In genomic region chr6:37516076-37516919, GRCh38 we compare ENCODE assay signal across 8 cellular contexts. TPM values are rescaled to one million over a fixed set of nuclear protein-coding genes. Genes with fewer than 3 reads are reported as not detected.
DNase-seq lines count a peak whose midpoint lies in the region; ATAC-seq, FAIRE-seq and TF ChIP-seq lines count a peak whose summit lies in the region.

No MANE protein-coding gene starts in this region.

- no peaks in the 10 kb centered on the region for H3F3A ChIP-seq in GM23248 (ENCODE audit: insufficient read depth)

- no peaks in the 10 kb centered on the region for H4K20me1 ChIP-seq in GM23248 (ENCODE audit: insufficient read depth)

- 68 to 72% methylated on average over 18 of the region's 18 CpGs for WGBS in GM23248 (ENCODE audit: low coverage in 1 of 2, low lambda C conversion rate in 2 of 2, missing lambda C conversion rate in 2 of 2), 2 experiments

- TF ChIP-seq CTCF in Peyer's patch (IDR thresholded peaks at IDR 0.05) = peak in 1 of 6 experiments; percentile 9

- no peak overlapping the region for H3K4me2 ChIP-seq in GM23248 (ENCODE audit: unreplicated experiment)

- TF ChIP-seq POLR2A in Peyer's patch (IDR thresholded peaks at IDR 0.05) = peak; percentile 14 to 62

- H3K9ac ChIP-seq in GM23248 = no peak overlapping the region

- H3K36me3 ChIP-seq in Peyer's patch = no peaks in the 10 kb centered on the region
- no peaks in the 10 kb centered on the region for H3K36me3 ChIP-seq in GM23248 (ENCODE audit: low read depth)

- no peak for FAIRE-seq in frontal cortex (lab: Jason Lieb, UNC)

- ATAC-seq in GM18909 (IDR thresholded peaks at IDR 0.05; ENCODE audit: poor library complexity, unreplicated experiment) (peak; percentile 70), HG03442 (IDR thresholded peaks at IDR 0.05; ENCODE audit: unreplicated experiment) (peak; percentile 64)

- H3K9me2 ChIP-seq in GM23248 (ENCODE audit: insufficient read depth) = no peaks in the 10 kb centered on the region

- peak overlapping the region; percentile 63 to 84 (median 71) for H3K27ac ChIP-seq in Peyer's patch
- no peak overlapping the region for H3K27ac ChIP-seq in GM23248

- in situ Hi-C loops in GM23248 (cut with MboI) = no loop called here

- DNase-seq in Peyer's patch (peak; percentile 79 to 93 (median 84)), hippocampal formation (lab: John Stamatoyannopoulos, UW) (peak; percentile 43 to 65), frontal cortex (ENCODE audit: low spot score in 2 of 2) (no peak), GM23248 (no peak)
- peak; percentile 80 to 84 for DNase-seq in activated T-helper 1 cell treated with anti-CD3 and anti-CD28 coated beads, Interleukin-2, amount 50 U/mL, for 16 hours (ENCODE audit: low read depth in 1 of 2, low spot score in 1 of 2)
- peak; percentile 72 to 88 for DNase-seq in stimulated activated CD4-positive, alpha-beta T cell treated with anti-CD3 and anti-CD28 coated beads, Interleukin-4, amount 100 ng/mL, for 48 hours (ENCODE audit: low read depth in 2 of 2)

- H3K4me1 ChIP-seq in Peyer's patch (peaks cover 4 to 20% (median 10%) of the 10 kb centered on the region in 4 donors), GM23248 (ENCODE audit: insufficient read depth) (no peaks in the 10 kb centered on the region)

- peak overlapping the region in 3 of 4 donors; percentile 19 to 31 (median 30) for H3K4me3 ChIP-seq in Peyer's patch
- no peak overlapping the region for H3K4me3 ChIP-seq in GM23248

- H3K79me2 ChIP-seq in GM23248 (ENCODE audit: insufficient read depth) = no peaks in the 10 kb centered on the region

- no peak overlapping the region for H2AFZ ChIP-seq in GM23248

- H3K9me3 ChIP-seq in Peyer's patch (no peaks in the 10 kb centered on the region), GM23248 (ENCODE audit: low read depth) (no peaks in the 10 kb centered on the region)

- H3K27me3 ChIP-seq in Peyer's patch = no peaks in the 10 kb centered on the region
- peaks cover 24% of the 10 kb centered on the region for H3K27me3 ChIP-seq in GM23248 (replicated peaks; ENCODE audit: insufficient read depth)

RNA-seq across cellular contexts. Expression of gene CCDC167, which starts 16.6 kb away (rescaled TPM):
- total RNA-seq in Peyer's patch = 10 to 100 TPM in 3 of 4 donors, 1 to 10 TPM in 1; 8.0 to 28.1 (median 19.3) TPM
- 17.5 TPM for total RNA-seq in frontal cortex
- 35.8 and 41.2 TPM in 2 replicates for total RNA-seq in GM23248 (2014; rRNA removed; shearing (Covaris generic))
- polyA plus RNA-seq in GM23248 (2016; fragmentation: Nextera tagmentation; extraction: Ambion mirVana) = 48.1 and 51.0 TPM in 2 replicates

Comparison
In these comparisons a context has a peak if more than half of its experiments do, and no peak if none do; other contexts are left out.
1. DNase-seq: peak in Peyer's patch (3 of 3), activated T-helper 1 cell treated with anti-CD3 and anti-CD28 coated beads, Interleukin-2, amount 50 U/mL, for 16 hours (2 of 2), hippocampal formation (2 of 2) and stimulated activated CD4-positive, alpha-beta T cell treated with anti-CD3 and anti-CD28 coated beads, Interleukin-4, amount 100 ng/mL, for 48 hours (2 of 2); none in frontal cortex (0 of 2) and GM23248 (single experiment).